Comparison of ENCODE assay signal across 10 cellular contexts in genomic region chr15:20340331-20340811, GRCh38.
A peak's percentile ranks its signal among the peaks of the same experiment; 100 is the strongest.
DNase-seq lines count a peak whose midpoint lies in the region; ATAC-seq and TF ChIP-seq lines count a peak whose summit lies in the region.
"Had no signal": no experiment of that assay in that cellular context is flagged by ENCODE, and none has a peak within 500 bp of the region (broad histone marks: within the 10 kb centered on the region; RNA-seq: fewer than 3 reads in every experiment).

No MANE protein-coding gene starts in this region.

- H3K36me3 ChIP-seq in suprapubic skin: no peaks in the 10 kb centered on the region

- POLR2A ChIA-PET in RWPE1 (lab: Yijun Ruan, JAX; ENCODE audit: low non-redundant PET): no interaction called here

- no peaks in the 10 kb centered on the region for H3K4me1 ChIP-seq in suprapubic skin

- H3K27me3 ChIP-seq in suprapubic skin: no peaks in the 10 kb centered on the region

- WGBS in suprapubic skin: 72% methylated on average over 9 of the region's 9 CpGs

- H3K4me3 ChIP-seq in suprapubic skin: no peak overlapping the region

- no peaks in the 10 kb centered on the region for H3K36me3 Mint-ChIP-seq in activated T-helper 17 cell treated with anti-CD3 and anti-CD28 coated beads, Interleukin-2, amount 50 U/mL, for 72 hours (ENCODE audit: low read depth)

- peaks cover 22% of the 10 kb centered on the region for H3K9me3 ChIP-seq in suprapubic skin

- H3K27ac Mint-ChIP-seq in activated T-helper 17 cell treated with anti-CD3 and anti-CD28 coated beads, Interleukin-2, amount 50 U/mL, for 72 hours: no peak overlapping the region

- TF ChIP-seq POLR2A in suprapubic skin (IDR thresholded peaks at IDR 0.05): no peak

- no peak for TF ChIP-seq EP300 in suprapubic skin (IDR thresholded peaks at IDR 0.05)

- peak; percentile 23 for DNase-seq in activated CD4-positive, alpha-beta T cell treated with anti-CD3 and anti-CD28 coated beads for 1 hour
- no peak for DNase-seq in activated CD4-positive, alpha-beta T cell treated with anti-CD3 and anti-CD28 coated beads, Interleukin-2, amount 50 U/mL, for 4 hours
- DNase-seq in iPS-NIHi11 (ENCODE audit: low spot score): peak; percentile 45
- DNase-seq in suprapubic skin (ENCODE audit: low spot score in 2 of 2): peak; percentile 89 to 98
- DNase-seq in RWPE1 (ENCODE audit: low spot score): no peak
- DNase-seq: foreskin melanocyte had no signal

- ATAC-seq in activated T-helper 17 cell treated with anti-CD3 and anti-CD28 coated beads, Interleukin-2, amount 50 U/mL, for 72 hours (replicated peaks): peak; percentile 33
- ATAC-seq in HG02642 (IDR thresholded peaks at IDR 0.05; ENCODE audit: poor library complexity, unreplicated experiment): no peak
- no peak for ATAC-seq in GM18517 (IDR thresholded peaks at IDR 0.05; ENCODE audit: unreplicated experiment)

- TF ChIP-seq CTCF in suprapubic skin (IDR thresholded peaks at IDR 0.05) (no peak), RWPE1 (conservative IDR thresholded peaks at IDR 0.05; ENCODE audit: low read depth) (no peak)

- H3K4me1 Mint-ChIP-seq in activated T-helper 17 cell treated with anti-CD3 and anti-CD28 coated beads, Interleukin-2, amount 50 U/mL, for 72 hours: no peaks in the 10 kb centered on the region

- peaks cover 3% of the 10 kb centered on the region for H3K9me3 Mint-ChIP-seq in activated T-helper 17 cell treated with anti-CD3 and anti-CD28 coated beads, Interleukin-2, amount 50 U/mL, for 72 hours

- no peaks in the 10 kb centered on the region for H3K27me3 Mint-ChIP-seq in activated T-helper 17 cell treated with anti-CD3 and anti-CD28 coated beads, Interleukin-2, amount 50 U/mL, for 72 hours

- CTCF ChIA-PET in RWPE1 (lab: Yijun Ruan, JAX): no interaction called here

- H3K27ac ChIP-seq in suprapubic skin: no peak overlapping the region
- no peak overlapping the region for H3K27ac ChIP-seq in RWPE1
- H3K27ac ChIP-seq: HL-60 had no signal

- no peak overlapping the region for H3K4me3 Mint-ChIP-seq in activated T-helper 17 cell treated with anti-CD3 and anti-CD28 coated beads, Interleukin-2, amount 50 U/mL, for 72 hours

Comparison
In these comparisons a context has a peak if more than half of its experiments do, and no peak if none do; other contexts are left out.
1. DNase-seq: peak in activated CD4-positive, alpha-beta T cell treated with anti-CD3 and anti-CD28 coated beads for 1 hour (single experiment), iPS-NIHi11 (single experiment) and suprapubic skin (2 of 2); none in activated CD4-positive, alpha-beta T cell treated with anti-CD3 and anti-CD28 coated beads, Interleukin-2, amount 50 U/mL, for 4 hours (0 of 2) and RWPE1 (single experiment).